In genomic region chr5:159330131-159330530, GRCh38 we compare ENCODE assay signal across 10 cellular contexts. TPM values are rescaled to one million over a fixed set of nuclear protein-coding genes. Genes with fewer than 3 reads are reported as not detected.
DNase-seq lines count a peak whose midpoint lies in the region; ATAC-seq and TF ChIP-seq lines count a peak whose summit lies in the region.
"Had no signal": no experiment of that assay in that cellular context is flagged by ENCODE, and none has a peak within 500 bp of the region (broad histone marks: within the 10 kb centered on the region; RNA-seq: fewer than 3 reads in every experiment).

IL12B (minus strand) TSS chr5:159330487; CDS start chr5:159326782, 3,705 bp downstream.

- no peak within 1 kb of the TSS for H3K14ac ChIP-seq in trophoblast cell (ENCODE audit: low read length)

- no peak within 1 kb of the TSS for H2BK120ac ChIP-seq in trophoblast cell (ENCODE audit: insufficient read depth, low read length, poor library complexity)

- H3K9ac ChIP-seq in OCI-LY1 (ENCODE audit: low read length) (no peak within 1 kb of the TSS), trophoblast cell (ENCODE audit: low read length) (no peak within 1 kb of the TSS)

- H3K4me1 ChIP-seq in OCI-LY1 (ENCODE audit: insufficient read depth, low read length, severe bottlenecking) (peaks cover 23% of the 10 kb centered on the region), ectodermal cell (ENCODE audit: control insufficient read depth, insufficient read depth, low read length) (no peaks in the 10 kb centered on the region), trophoblast cell (ENCODE audit: control insufficient read depth in 1 of 2, insufficient read depth in 2 of 2, low read length in 2 of 2) (peaks cover 0 to 3% of the 10 kb centered on the region in 2 experiments)

- H3F3A ChIP-seq in OCI-LY1 (ENCODE audit: insufficient read depth, low read length) = no peaks in the 10 kb centered on the region

- no peak within 1 kb of the TSS for H2BK5ac ChIP-seq in trophoblast cell (ENCODE audit: low read depth, low read length, poor library complexity)

- ATAC-seq in HG03432 (IDR thresholded peaks at IDR 0.05; ENCODE audit: unreplicated experiment) = no peak

- no peaks in the 10 kb centered on the region for H3K9me3 ChIP-seq in OCI-LY1 (ENCODE audit: low read length)
- no peaks in the 10 kb centered on the region for H3K9me3 ChIP-seq in ectodermal cell (ENCODE audit: control insufficient read depth, low read length)
- H3K9me3 ChIP-seq in trophoblast cell (ENCODE audit: insufficient read depth, low read depth, low read length) = peaks cover 2% of the 10 kb centered on the region

- TF ChIP-seq CTCF in OCI-LY1 (IDR thresholded peaks at IDR 0.05; ENCODE audit: low read length) = no peak

- H3K4me2 ChIP-seq in OCI-LY1 (ENCODE audit: low read length) (peak within 1 kb of the TSS; percentile 72), trophoblast cell (ENCODE audit: low read length) (peak within 1 kb of the TSS; percentile 70)

- H3K36me3 ChIP-seq in OCI-LY1 (ENCODE audit: insufficient read depth, low read length) = no peaks in the 10 kb centered on the region
- no peaks in the 10 kb centered on the region for H3K36me3 ChIP-seq in ectodermal cell (ENCODE audit: control insufficient read depth, insufficient read depth, low read length)
- H3K36me3 ChIP-seq in trophoblast cell (ENCODE audit: control insufficient read depth in 1 of 2, insufficient read depth in 2 of 2, low read length in 2 of 2) = no peaks in the 10 kb centered on the region

- no peak within 1 kb of the TSS for H4K12ac ChIP-seq in trophoblast cell (ENCODE audit: low read depth, low read length)

- H3K23ac ChIP-seq in trophoblast cell (ENCODE audit: low read length) = no peak within 1 kb of the TSS

- H3K27me3 ChIP-seq in OCI-LY1 (ENCODE audit: insufficient read depth, low read length) (peaks cover 3% of the 10 kb centered on the region; the same call in 1 of the 2 replicates), ectodermal cell (ENCODE audit: control insufficient read depth, insufficient read depth, low read length, poor library complexity, severe bottlenecking) (peaks cover 8% of the 10 kb centered on the region), trophoblast cell (ENCODE audit: insufficient read depth, low read length) (no peaks in the 10 kb centered on the region)

- H4K8ac ChIP-seq in trophoblast cell (ENCODE audit: low read depth, low read length) = no peak within 1 kb of the TSS

- peaks cover 3% of the 10 kb centered on the region for H3K79me1 ChIP-seq in trophoblast cell (ENCODE audit: low read length)

- no peak within 1 kb of the TSS for H2AK5ac ChIP-seq in trophoblast cell (ENCODE audit: low read length)

- H3K27ac ChIP-seq in OCI-LY1 (ENCODE audit: low read depth, low read length, poor library complexity, severe bottlenecking) (no peak within 1 kb of the TSS), ectodermal cell (ENCODE audit: insufficient read depth, low read depth, low read length, poor library complexity, severe bottlenecking) (no peak within 1 kb of the TSS), trophoblast cell (ENCODE audit: low read depth, low read length) (no peak within 1 kb of the TSS)

- H2AFZ ChIP-seq in OCI-LY1 (ENCODE audit: low read length) (no peak within 1 kb of the TSS), trophoblast cell (ENCODE audit: insufficient read depth, low read length, poor library complexity) (peak within 1 kb of the TSS; percentile 86)

- no peak within 1 kb of the TSS for H2BK12ac ChIP-seq in trophoblast cell (ENCODE audit: low read length)

- WGBS in ectodermal cell, 2 experiments = 77 to 78% methylated on average over 3 of the region's 3 CpGs
- WGBS in trophoblast cell (ENCODE audit: extremely low coverage, insufficient coverage, insufficient read length) = no CpG with 5 or more reads among the region's 3 CpGs

- DNase-seq in Daoy (ENCODE audit: low read depth) (peak; percentile 30), trophoblast cell (peak in 1 of 2 donors; percentile 12), SKM-1 (lab: John Stamatoyannopoulos, UW; ENCODE audit: unreplicated experiment) (no peak), NCI-H2171 treated with DMSO at 0.1 percent for 48 hours (lab: John Stamatoyannopoulos, UW) (no peak), NCI-H187 (lab: John Stamatoyannopoulos, UW) (no peak)
- DNase-seq: left cardiac atrium, T-helper 9 cell had no signal

- H4K91ac ChIP-seq in trophoblast cell (ENCODE audit: low read depth, low read length) = no peak within 1 kb of the TSS

- H4K20me1 ChIP-seq in OCI-LY1 (ENCODE audit: insufficient read depth, low read length) = no peaks in the 10 kb centered on the region

- no peak within 1 kb of the TSS for H3K18ac ChIP-seq in trophoblast cell (ENCODE audit: low read length)

- H3K9me2 ChIP-seq in OCI-LY1 (ENCODE audit: low read depth, low read length) = no peaks in the 10 kb centered on the region

- H3K4ac ChIP-seq in trophoblast cell (ENCODE audit: low read depth, low read length) = no peak within 1 kb of the TSS

- H3K4me3 ChIP-seq in OCI-LY1 (ENCODE audit: low read depth, low read length, poor library complexity, severe bottlenecking) (peak within 1 kb of the TSS; percentile 60), ectodermal cell (ENCODE audit: insufficient read depth, low read depth, low read length) (peak within 1 kb of the TSS; percentile 43), trophoblast cell (ENCODE audit: low read depth, low read length) (no peak within 1 kb of the TSS)

- no peaks in the 10 kb centered on the region for H3K79me2 ChIP-seq in OCI-LY1 (ENCODE audit: insufficient read depth, low read length)
- no peaks in the 10 kb centered on the region for H3K79me2 ChIP-seq in trophoblast cell (ENCODE audit: control insufficient read depth, insufficient read depth, low read length, poor library complexity)

RNA-seq across cellular contexts. Expression of gene IL12B, which starts in this region (rescaled TPM):
- total RNA-seq in Daoy (2014; rRNA removed; shearing (Covaris generic)) = 0.06 TPM in 1 of 2 replicates, not detected in the other
- not detected for polyA plus RNA-seq in ectodermal cell (2013, experiment 1 of 4)
- polyA plus RNA-seq in ectodermal cell (2013, experiment 2 of 4) = not detected
- not detected for polyA plus RNA-seq in ectodermal cell (2013, experiment 3 of 4)
- polyA plus RNA-seq in ectodermal cell (2013, experiment 4 of 4) = not detected
- polyA plus RNA-seq in trophoblast cell (2013) = not detected in 2 replicates
- total RNA-seq: left cardiac atrium had no signal

Comparison
In these comparisons a context has a peak if more than half of its experiments do, and no peak if none do; other contexts are left out.
1. Peak in DNase-seq in Daoy; RNA of the gene not detected or under 1 TPM.